Comparison of ENCODE assay signal across 8 cellular contexts in the genomic region with DNA sequence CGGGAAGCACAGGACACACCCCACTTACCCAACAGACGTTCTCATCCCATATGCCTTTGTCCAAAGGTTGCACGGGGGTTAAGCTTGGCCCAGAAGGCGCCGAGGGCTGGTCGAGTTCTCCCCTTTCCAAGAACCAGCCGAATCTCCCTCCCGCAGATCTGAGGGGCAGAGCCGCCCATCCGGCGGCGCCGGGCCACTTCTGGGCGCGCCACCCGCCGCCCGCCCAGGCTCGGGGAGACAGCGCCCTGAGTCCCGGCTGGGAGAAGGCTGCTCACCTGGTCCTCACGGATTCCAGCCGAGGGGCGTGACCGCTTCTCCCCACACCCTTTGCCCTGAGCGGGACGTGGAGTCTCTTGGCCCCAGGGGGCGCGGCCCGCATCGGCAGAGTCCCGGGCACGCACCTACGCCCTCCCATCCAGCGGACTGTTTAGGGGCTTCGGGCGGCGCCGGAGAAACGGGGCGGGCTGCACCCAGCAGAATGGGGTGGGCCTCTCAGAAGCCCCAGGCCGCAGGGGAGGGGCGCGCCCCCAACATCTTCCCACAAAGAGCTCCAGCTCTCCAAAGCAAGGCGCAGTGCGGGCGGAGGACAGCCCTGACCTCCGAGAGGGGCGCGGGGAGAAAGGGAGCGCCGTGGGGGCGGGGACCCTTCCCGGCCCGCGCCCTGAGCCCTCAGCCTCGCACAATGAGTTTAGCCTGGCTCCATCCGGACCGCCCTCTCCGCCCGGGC. TPM values are rescaled to one million over a fixed set of nuclear protein-coding genes. Genes with fewer than 3 reads are reported as not detected.
DNase-seq lines count a peak whose midpoint lies in the region; ATAC-seq and TF ChIP-seq lines count a peak whose summit lies in the region.

No MANE protein-coding gene starts in this region.

- peak; percentile 13 for DNase-seq in activated CD4-positive, alpha-beta T cell treated with anti-CD3 and anti-CD28 coated beads for 48 hours
- no peak for DNase-seq in activated CD4-positive, alpha-beta T cell treated with anti-CD3 and anti-CD28 coated beads, Interleukin-2, amount 50 U/mL, for 4 hours
- DNase-seq in OCI-LY7 (ENCODE audit: low spot score), result no peak
- no peak for DNase-seq in breast epithelium (ENCODE audit: low spot score in 2 of 2)
- no peak for DNase-seq in thoracic aorta (ENCODE audit: low spot score)
- DNase-seq in HEK293T (ENCODE audit: extremely low spot score), result no peak

- TF ChIP-seq POLR2A in breast epithelium (IDR thresholded peaks at IDR 0.05), result no peak

- H3K9me3 ChIP-seq in OCI-LY7 (ENCODE audit: low read length) (no peaks in the 10 kb centered on the region), breast epithelium (no peaks in the 10 kb centered on the region), liver (ENCODE audit: control insufficient read depth in 4 of 4, low read length in 3 of 4) (no peaks in the 10 kb centered on the region), thoracic aorta (no peaks in the 10 kb centered on the region)

- peak overlapping the region; percentile 47; the same call in 1 of the 2 replicates for H3K4me2 ChIP-seq in OCI-LY7 (ENCODE audit: low read length)

- H2AFZ ChIP-seq in OCI-LY7 (ENCODE audit: low read length), result no peak overlapping the region

- CTCF ChIA-PET in OCI-LY7 (lab: Charles Lee; ENCODE audit: unreplicated experiment) (no interaction called here), HEK293T (lab: Yijun Ruan, JAX) (interaction anchor here (0.7 to 2.8 kb wide), 3 partner anchors 9 to 54 kb away, joined by 3 to 12 read pairs (median 4); no protein-coding TSS in a partner anchor)

- intact Hi-C loops in OCI-LY7 (cut with micrococcal nuclease; ENCODE audit: unreplicated experiment), result no loop called here
- intact Hi-C loops in breast epithelium (cut with DNase I; ENCODE audit: low total_unique reads), result loop anchor here (2.0 kb wide), 1 partner anchor 13 kb away; no protein-coding TSS in a partner anchor

- BruUV-seq in OCI-LY7 (replicated peaks; lab: Mats Ljungman, UMichigan), result no TSS peak

- H3K4me3 ChIP-seq in OCI-LY7 (ENCODE audit: low read depth, low read length, poor library complexity, severe bottlenecking), result peak overlapping the region; percentile 32
- H3K4me3 ChIP-seq in breast epithelium, result peak overlapping the region; percentile 65 to 80 (median 79)
- H3K4me3 ChIP-seq in liver (ENCODE audit: low read depth in 1 of 3, low read length in 3 of 3), result peak overlapping the region; percentile 31 to 78 (median 48)
- H3K4me3 ChIP-seq in thoracic aorta, result peak overlapping the region; percentile 91

- no peak for TF ChIP-seq RAD21 in liver (IDR thresholded peaks at IDR 0.05)

- H3K27me3 ChIP-seq in breast epithelium (no peaks in the 10 kb centered on the region), liver (ENCODE audit: control insufficient read depth in 4 of 4, insufficient read depth in 4 of 4, low read length in 3 of 4) (peaks cover 0 to 14% (median 1%) of the 10 kb centered on the region in 4 donors), thoracic aorta (replicated peaks; ENCODE audit: insufficient read depth) (no peaks in the 10 kb centered on the region)

- no peaks in the 10 kb centered on the region for H3K9me2 ChIP-seq in OCI-LY7 (ENCODE audit: insufficient read depth, low read length)

- no peak overlapping the region for H3K27ac ChIP-seq in OCI-LY7 (ENCODE audit: low read depth, low read length, poor library complexity, severe bottlenecking)
- H3K27ac ChIP-seq in breast epithelium, result peak overlapping the region; percentile 62 to 83
- no peak overlapping the region for H3K27ac ChIP-seq in liver (ENCODE audit: low read depth in 1 of 2, low read length in 2 of 2)
- H3K27ac ChIP-seq in thoracic aorta, result peak overlapping the region; percentile 67 to 68

- TF ChIP-seq CTCF in OCI-LY7 (conservative IDR thresholded peaks at IDR 0.05; ENCODE audit: low read length) (no peak), breast epithelium (IDR thresholded peaks at IDR 0.05) (no peak), liver (IDR thresholded peaks at IDR 0.05; ENCODE audit: low read depth, low read length, missing input control) (no peak), thoracic aorta (IDR thresholded peaks at IDR 0.05) (no peak)

- no peak overlapping the region for H3K9ac ChIP-seq in liver (ENCODE audit: low read depth in 1 of 2, low read length in 2 of 2)

- no peak for ATAC-seq in thoracic aorta (ENCODE audit: insufficient number of reproducible peaks, low FRiP score, low read depth)
- no peak for ATAC-seq in GM21423 (IDR thresholded peaks at IDR 0.05; ENCODE audit: unreplicated experiment)

- H3K79me2 ChIP-seq in OCI-LY7 (ENCODE audit: insufficient read depth, low read depth, low read length), result no peaks in the 10 kb centered on the region

- 2% methylated on average over 61 of the region's 61 CpGs for WGBS in liver

- no peaks in the 10 kb centered on the region for H4K20me1 ChIP-seq in OCI-LY7 (ENCODE audit: insufficient read depth, low read length)

- no peaks in the 10 kb centered on the region for H3K4me1 ChIP-seq in OCI-LY7 (ENCODE audit: insufficient read depth, low read length, poor library complexity, severe bottlenecking)
- H3K4me1 ChIP-seq in breast epithelium, result no peaks in the 10 kb centered on the region
- peaks cover 7 to 19% (median 11%) of the 10 kb centered on the region in 4 donors for H3K4me1 ChIP-seq in liver (ENCODE audit: control insufficient read depth in 4 of 4, insufficient read depth in 4 of 4, low read length in 3 of 4)
- H3K4me1 ChIP-seq in thoracic aorta (ENCODE audit: control insufficient read depth in 1 of 2, low read depth in 2 of 2), result peaks cover 3 to 26% of the 10 kb centered on the region in 2 donors

- POLR2A ChIA-PET in OCI-LY7 (lab: Charles Lee) (no interaction called here), HEK293T (lab: Yijun Ruan, JAX) (interaction anchor here (1.0 to 1.6 kb wide), 3 partner anchors 9 to 16 kb away, joined by 3 to 4 read pairs (median 4); no protein-coding TSS in a partner anchor)

- H3K36me3 ChIP-seq in OCI-LY7 (ENCODE audit: insufficient read depth, low read length) (no peaks in the 10 kb centered on the region), breast epithelium (no peaks in the 10 kb centered on the region), liver (ENCODE audit: control insufficient read depth in 4 of 4, insufficient read depth in 3 of 4, low read depth in 1 of 4, low read length in 3 of 4) (no peaks in the 10 kb centered on the region), thoracic aorta (no peaks in the 10 kb centered on the region)

TF ChIP-seq in liver, 16 proteins besides CTCF, POLR2A, EP300 and RAD21 (continues in another document):
- TF ChIP-seq, protein P1, sequence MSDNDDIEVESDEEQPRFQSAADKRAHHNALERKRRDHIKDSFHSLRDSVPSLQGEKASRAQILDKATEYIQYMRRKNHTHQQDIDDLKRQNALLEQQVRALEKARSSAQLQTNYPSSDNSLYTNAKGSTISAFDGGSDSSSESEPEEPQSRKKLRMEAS (IDR thresholded peaks at IDR 0.05), result no peak
- no peak for TF ChIP-seq RXRA (IDR thresholded peaks at IDR 0.05)
- no peak for TF ChIP-seq HNF4G (IDR thresholded peaks at IDR 0.05)
- TF ChIP-seq EGR1 (IDR thresholded peaks at IDR 0.05; ENCODE audit: low read depth in 2 of 2), result no peak
- no peak for TF ChIP-seq JUND (IDR thresholded peaks at IDR 0.05)
- TF ChIP-seq YY1 (IDR thresholded peaks at IDR 0.05), result no peak
- TF ChIP-seq FOXA1 (IDR thresholded peaks at IDR 0.05), result no peak

TF ChIP-seq in HEK293T, 16 proteins besides CTCF, POLR2A, EP300 and RAD21:
- TF ChIP-seq ELF4 (IDR thresholded peaks at IDR 0.05), result no peak
- no peak for TF ChIP-seq FOXA1 (IDR thresholded peaks at IDR 0.05)
- no peak for TF ChIP-seq ZNF384 (IDR thresholded peaks at IDR 0.05)
- TF ChIP-seq, protein P2, sequence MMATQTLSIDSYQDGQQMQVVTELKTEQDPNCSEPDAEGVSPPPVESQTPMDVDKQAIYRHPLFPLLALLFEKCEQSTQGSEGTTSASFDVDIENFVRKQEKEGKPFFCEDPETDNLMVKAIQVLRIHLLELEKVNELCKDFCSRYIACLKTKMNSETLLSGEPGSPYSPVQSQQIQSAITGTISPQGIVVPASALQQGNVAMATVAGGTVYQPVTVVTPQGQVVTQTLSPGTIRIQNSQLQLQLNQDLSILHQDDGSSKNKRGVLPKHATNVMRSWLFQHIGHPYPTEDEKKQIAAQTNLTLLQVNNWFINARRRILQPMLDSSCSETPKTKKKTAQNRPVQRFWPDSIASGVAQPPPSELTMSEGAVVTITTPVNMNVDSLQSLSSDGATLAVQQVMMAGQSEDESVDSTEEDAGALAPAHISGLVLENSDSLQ (IDR thresholded peaks at IDR 0.05), result no peak
- no peak for TF ChIP-seq FOXM1 (IDR thresholded peaks at IDR 0.05; ENCODE audit: borderline replicate concordance)
- TF ChIP-seq SP1 (IDR thresholded peaks at IDR 0.05), result no peak
TF ChIP-seq in HEK293T: peak in this region for 0.

RNA-seq across cellular contexts. Expression of a gene that starts 0.6 kb away (rescaled TPM):
- not detected in 2 replicates for total RNA-seq in OCI-LY7 (2014; rRNA removed; shearing (Covaris generic))
- total RNA-seq in OCI-LY7 (2022) (0.15 TPM in 1 of 2 replicates, not detected in the other), breast epithelium (1 to 10 TPM; 2.8 to 5.6 (median 4.5) TPM), liver (1 to 10 TPM; 1.0 to 1.1 TPM), thoracic aorta (10 to 100 TPM; 10.3 to 11.6 TPM)
- polyA plus RNA-seq in liver, result under 1 TPM; 0.33 to 0.46 TPM

RNA-seq across cellular contexts. Expression of a gene that starts 42.6 kb away (rescaled TPM):
- total RNA-seq in OCI-LY7 (2014; rRNA removed; shearing (Covaris generic)), result 36.0 and 37.8 TPM in 2 replicates
- total RNA-seq in OCI-LY7 (2022) (54.3 and 64.8 TPM in 2 replicates), breast epithelium (10 to 100 TPM; 18.0 to 24.9 (median 18.7) TPM), liver (10 to 100 TPM; 11.7 to 14.2 TPM), thoracic aorta (10 to 100 TPM; 18.5 to 22.9 TPM)
- 10 to 100 TPM; 11.2 to 20.0 TPM for polyA plus RNA-seq in liver

Comparison
In these comparisons a context has a peak if more than half of its experiments do, and no peak if none do; other contexts are left out.
1. H3K27ac ChIP-seq: peak in breast epithelium (2 of 2) and thoracic aorta (2 of 2); none in OCI-LY7 (single experiment) and liver (0 of 2).
2. H3K4me3 ChIP-seq: peak in every context shown above with its lines; median percentile 91 in thoracic aorta; 79 in breast epithelium; 48 in liver; 32 in OCI-LY7.